In genomic region chr15:67923647-67923971, GRCh38 we compare ENCODE assay signal across 14 cellular contexts.
A peak's percentile ranks its signal among the peaks of the same experiment; 100 is the strongest.
DNase-seq lines count a peak whose midpoint lies in the region; ATAC-seq and TF ChIP-seq lines count a peak whose summit lies in the region.
"Had no signal": no experiment of that assay in that cellular context is flagged by ENCODE, and none has a peak within 500 bp of the region (broad histone marks: within the 10 kb centered on the region; RNA-seq: fewer than 3 reads in every experiment).

No MANE protein-coding gene starts in this region.

- no peaks in the 10 kb centered on the region for H3K27me3 ChIP-seq in lower lobe of right lung (ENCODE audit: low read depth)
- H3K27me3 ChIP-seq in tibial artery, result no peaks in the 10 kb centered on the region
- H3K27me3 ChIP-seq in brain microvascular endothelial cell (replicated peaks), result no peaks in the 10 kb centered on the region

- H3K4me1 Mint-ChIP-seq in stimulated activated memory B cell treated with anti-CD40 and anti-IgM and Interleukin-4, amounts not matched to agents 10 μg/mL and 1 μg/mL and 100 μg/mL, for 72 hours, result no peaks in the 10 kb centered on the region
- H3K4me1 Mint-ChIP-seq: activated CD4-positive, alpha-beta T cell treated with anti-CD3 and anti-CD28 coated beads, Interleukin-2, amount 10 ng/mL, durations not matched to agents 7 days and 5 days; stimulated activated effector memory CD8-positive, alpha-beta T cell treated with anti-CD3 and anti-CD28 coated beads, Interleukin-12 subunit alpha, Interleukin-12 subunit beta, amount 100 ng/mL, for 72 hours had no signal

- H3K4me3 ChIP-seq in fibroblast of pulmonary artery (replicated peaks; ENCODE audit: low read depth, low read length), result no peak overlapping the region
- no peak overlapping the region for H3K4me3 ChIP-seq in lower lobe of right lung
- no peak overlapping the region for H3K4me3 ChIP-seq in tibial artery
- no peak overlapping the region for H3K4me3 ChIP-seq in brain microvascular endothelial cell (ENCODE audit: low read depth, low read length)

- intact Hi-C loops in lower lobe of right lung (cut with DNase I) (no loop called here), tibial artery (cut with DNase I; ENCODE audit: low total_unique reads) (no loop called here)

- DNase-seq in fibroblast of pulmonary artery (ENCODE audit: low read depth) (peak; percentile 54), lower lobe of right lung (no peak), tibial artery (peak in 1 of 2 donors; percentile 65), brain microvascular endothelial cell (no peak)
- DNase-seq: activated CD4-positive, alpha-beta T cell treated with anti-CD3 and anti-CD28 coated beads, Interleukin-2, amount 10 ng/mL, durations not matched to agents 7 days and 5 days; activated naive CD4-positive, alpha-beta T cell treated with Interleukin-2 at 50 U/mL for 16 hours; DMS79 treated with DMSO at 0.1 percent for 48 hours; NCI-H1105 treated with DMSO at 0.1 percent for 48 hours; stimulated activated CD4-positive, alpha-beta T cell treated with anti-CD3 and anti-CD28 coated beads, Interleukin-15, amount 100 ng/mL, for 24 hours; trophoblast cell had no signal

- peaks cover 3% of the 10 kb centered on the region for H3K9me3 ChIP-seq in lower lobe of right lung
- no peaks in the 10 kb centered on the region for H3K9me3 ChIP-seq in tibial artery

- peaks cover 9% of the 10 kb centered on the region for H3K27me3 Mint-ChIP-seq in stimulated activated memory B cell treated with anti-CD40 and anti-IgM and Interleukin-4, amounts not matched to agents 10 μg/mL and 1 μg/mL and 100 μg/mL, for 72 hours
- H3K27me3 Mint-ChIP-seq: activated CD4-positive, alpha-beta T cell treated with anti-CD3 and anti-CD28 coated beads, Interleukin-2, amount 10 ng/mL, durations not matched to agents 7 days and 5 days had no signal

- H3K4me1 ChIP-seq in lower lobe of right lung, result peaks cover 4% of the 10 kb centered on the region
- peaks cover 0 to 78% (median 23%) of the 10 kb centered on the region in 4 donors for H3K4me1 ChIP-seq in tibial artery

- TF ChIP-seq CTCF in VCaP (conservative IDR thresholded peaks at IDR 0.05) (no peak), fibroblast of pulmonary artery (IDR thresholded peaks at IDR 0.05; ENCODE audit: low read length, missing control alignments) (no peak), lower lobe of right lung (IDR thresholded peaks at IDR 0.05) (no peak), tibial artery (IDR thresholded peaks at IDR 0.05) (no peak), brain microvascular endothelial cell (IDR thresholded peaks at IDR 0.05; ENCODE audit: low read depth, low read length, missing control alignments) (no peak)

- H3K36me3 Mint-ChIP-seq in stimulated activated memory B cell treated with anti-CD40 and anti-IgM and Interleukin-4, amounts not matched to agents 10 μg/mL and 1 μg/mL and 100 μg/mL, for 72 hours, result peaks cover 10% of the 10 kb centered on the region
- H3K36me3 Mint-ChIP-seq: stimulated activated effector memory CD8-positive, alpha-beta T cell treated with anti-CD3 and anti-CD28 coated beads, Interleukin-12 subunit alpha, Interleukin-12 subunit beta, amount 100 ng/mL, for 72 hours had no signal

- H3K27ac ChIP-seq in VCaP, result peak overlapping the region; percentile 99
- H3K27ac ChIP-seq in lower lobe of right lung, result peak overlapping the region; percentile 39
- peak overlapping the region; percentile 65 to 71 for H3K27ac ChIP-seq in tibial artery
- no peak overlapping the region for H3K27ac ChIP-seq in brain microvascular endothelial cell

- H3K27ac Mint-ChIP-seq in stimulated activated memory B cell treated with anti-CD40 and anti-IgM and Interleukin-4, amounts not matched to agents 10 μg/mL and 1 μg/mL and 100 μg/mL, for 72 hours, result no peak overlapping the region
- H3K27ac Mint-ChIP-seq: activated CD4-positive, alpha-beta T cell treated with anti-CD3 and anti-CD28 coated beads, Interleukin-2, amount 10 ng/mL, durations not matched to agents 7 days and 5 days; stimulated activated effector memory CD8-positive, alpha-beta T cell treated with anti-CD3 and anti-CD28 coated beads, Interleukin-12 subunit alpha, Interleukin-12 subunit beta, amount 100 ng/mL, for 72 hours had no signal

- ATAC-seq in lower lobe of right lung (no peak), GM18873 (IDR thresholded peaks at IDR 0.05; ENCODE audit: low FRiP score, unreplicated experiment) (no peak)
- ATAC-seq in stimulated activated memory B cell treated with anti-CD40 and anti-IgM and Interleukin-4, amounts not matched to agents 10 μg/mL and 1 μg/mL and 100 μg/mL, for 72 hours, result no peak
- ATAC-seq: stimulated activated effector memory CD8-positive, alpha-beta T cell treated with anti-CD3 and anti-CD28 coated beads, Interleukin-12 subunit alpha, Interleukin-12 subunit beta, amount 100 ng/mL, for 72 hours had no signal

- peaks cover 14% of the 10 kb centered on the region for H3K9me3 Mint-ChIP-seq in stimulated activated memory B cell treated with anti-CD40 and anti-IgM and Interleukin-4, amounts not matched to agents 10 μg/mL and 1 μg/mL and 100 μg/mL, for 72 hours
- H3K9me3 Mint-ChIP-seq: stimulated activated effector memory CD8-positive, alpha-beta T cell treated with anti-CD3 and anti-CD28 coated beads, Interleukin-12 subunit alpha, Interleukin-12 subunit beta, amount 100 ng/mL, for 72 hours had no signal

- no peaks in the 10 kb centered on the region for H3K36me3 ChIP-seq in lower lobe of right lung
- H3K36me3 ChIP-seq in tibial artery, result no peaks in the 10 kb centered on the region
- no peaks in the 10 kb centered on the region for H3K36me3 ChIP-seq in brain microvascular endothelial cell (replicated peaks)

- in situ Hi-C loops in brain microvascular endothelial cell (cut with HindIII; ENCODE audit: low pct_ligation_motif_present, low sequenced_read_pairs), result no loop called here

- H3K4me3 Mint-ChIP-seq in stimulated activated memory B cell treated with anti-CD40 and anti-IgM and Interleukin-4, amounts not matched to agents 10 μg/mL and 1 μg/mL and 100 μg/mL, for 72 hours, result no peak overlapping the region
- H3K4me3 Mint-ChIP-seq: activated CD4-positive, alpha-beta T cell treated with anti-CD3 and anti-CD28 coated beads, Interleukin-2, amount 10 ng/mL, durations not matched to agents 7 days and 5 days; stimulated activated effector memory CD8-positive, alpha-beta T cell treated with anti-CD3 and anti-CD28 coated beads, Interleukin-12 subunit alpha, Interleukin-12 subunit beta, amount 100 ng/mL, for 72 hours had no signal
